Comparison of ENCODE assay signal across 8 cellular contexts in the genomic region with DNA sequence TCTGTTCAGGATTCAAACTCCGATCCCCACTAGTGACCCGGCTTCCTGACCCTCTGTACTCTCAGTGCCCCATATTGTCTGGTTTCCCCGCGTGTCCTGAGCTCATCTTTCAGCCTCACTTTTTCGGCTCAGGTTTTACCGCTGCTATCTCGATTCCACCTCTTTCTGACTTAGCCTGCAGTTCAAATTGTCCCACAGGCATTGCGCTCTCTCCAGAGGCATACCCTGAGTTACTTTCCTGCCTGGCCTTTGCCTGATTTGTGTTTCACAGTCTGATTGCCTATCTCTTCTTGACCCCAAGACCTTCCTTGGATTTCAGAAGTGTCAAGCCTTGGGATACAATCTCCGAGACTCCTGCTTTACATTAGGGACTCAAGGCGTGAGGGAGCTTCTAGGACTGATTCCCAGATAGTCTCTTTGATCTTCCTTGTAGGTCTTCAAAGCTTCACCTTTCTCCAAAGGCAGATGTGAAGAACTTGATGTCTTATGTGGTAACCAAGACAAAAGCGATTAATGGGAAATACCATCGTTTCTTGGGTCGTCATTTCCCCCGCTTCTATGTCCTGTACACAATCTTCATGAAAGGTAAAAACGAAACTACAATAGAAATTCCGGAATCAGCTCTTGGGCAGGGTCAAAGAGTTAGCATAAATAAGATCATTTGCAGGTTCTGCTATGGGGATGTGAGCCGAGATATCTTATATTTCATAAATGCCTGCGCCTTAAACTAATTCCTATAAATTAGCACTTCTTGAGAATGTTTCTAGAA. TPM values are rescaled to one million over a fixed set of nuclear protein-coding genes. Genes with fewer than 3 reads are reported as not detected.
DNase-seq lines count a peak whose midpoint lies in the region; ATAC-seq and TF ChIP-seq lines count a peak whose summit lies in the region.

No MANE protein-coding gene starts in this region.

- H3K27me3 Mint-ChIP-seq in Caco-2 (ENCODE audit: insufficient read depth, unreplicated experiment) (no peaks in the 10 kb centered on the region), mesothelial cell of epicardium (ENCODE audit: low read depth) (no peaks in the 10 kb centered on the region)
- H3K27me3 Mint-ChIP-seq in central memory CD8-positive, alpha-beta T cell, result no peaks in the 10 kb centered on the region

- H3K36me3 Mint-ChIP-seq in Caco-2 (ENCODE audit: insufficient read depth, unreplicated experiment), result peaks cover 16% of the 10 kb centered on the region
- peaks cover 27% of the 10 kb centered on the region for H3K36me3 Mint-ChIP-seq in central memory CD8-positive, alpha-beta T cell (ENCODE audit: insufficient read depth)
- peaks cover 9% of the 10 kb centered on the region for H3K36me3 Mint-ChIP-seq in mesothelial cell of epicardium

- peak in 1 of 2 experiments; percentile 24 for DNase-seq in Caco-2
- peak; percentile 38 for DNase-seq in NB4 (ENCODE audit: low read depth)
- DNase-seq in central memory CD8-positive, alpha-beta T cell (ENCODE audit: low spot score in 2 of 2), result no peak
- no peak for DNase-seq in mesothelial cell of epicardium (ENCODE audit: low spot score in 2 of 2, unreplicated experiment in 2 of 2)
- no peak for DNase-seq in HEK293T (ENCODE audit: extremely low spot score)

- peak; percentile 6 for ATAC-seq in central memory CD8-positive, alpha-beta T cell (replicated peaks; ENCODE audit: extremely low read depth, poor library complexity, severe bottlenecking)
- ATAC-seq in HG03097 (IDR thresholded peaks at IDR 0.05; ENCODE audit: low FRiP score, unreplicated experiment) (no peak), GM21423 (IDR thresholded peaks at IDR 0.05; ENCODE audit: unreplicated experiment) (no peak), HG03045 (IDR thresholded peaks at IDR 0.05; ENCODE audit: unreplicated experiment) (no peak)

- H3K27ac Mint-ChIP-seq in Caco-2 (ENCODE audit: unreplicated experiment), result peak overlapping the region; percentile 96
- peak overlapping the region; percentile 98 for H3K27ac Mint-ChIP-seq in central memory CD8-positive, alpha-beta T cell (ENCODE audit: low read depth)
- peak overlapping the region; percentile 95 for H3K27ac Mint-ChIP-seq in mesothelial cell of epicardium

- CTCF ChIA-PET in Caco-2 (lab: Charles Lee) (interaction anchor here (0.5 to 1.5 kb wide), 7 partner anchors 18 to 292 kb away, joined by 3 to 7 read pairs (median 4); a partner anchor contains a TSS), HEK293T (lab: Yijun Ruan, JAX) (interaction anchor here (0.7 kb wide), 1 partner anchor 378 kb away, joined by 3 read pairs; no protein-coding TSS in a partner anchor)

- H3K27me3 ChIP-seq in Caco-2 (replicated peaks; ENCODE audit: control insufficient read depth, insufficient read depth, low read length), result no peaks in the 10 kb centered on the region

- intact Hi-C loops in Caco-2 (cut with micrococcal nuclease; ENCODE audit: unreplicated experiment), result loop anchor here (1.0 to 2.0 kb wide), 5 partner anchors 22 to 190 kb away; a partner anchor contains a TSS

- H3K9me3 Mint-ChIP-seq in Caco-2 (ENCODE audit: unreplicated experiment), result no peaks in the 10 kb centered on the region
- no peaks in the 10 kb centered on the region for H3K9me3 Mint-ChIP-seq in central memory CD8-positive, alpha-beta T cell
- no peaks in the 10 kb centered on the region for H3K9me3 Mint-ChIP-seq in mesothelial cell of epicardium

- H3K36me3 ChIP-seq in Caco-2 (ENCODE audit: control insufficient read depth, insufficient read depth, low read length), result no peaks in the 10 kb centered on the region

- peak overlapping the region; percentile 64 for H3K4me3 ChIP-seq in Caco-2 (ENCODE audit: low read depth, low read length)
- peak overlapping the region; percentile 96 for H3K4me3 ChIP-seq in NB4 (ENCODE audit: low read depth, low read length)

- POLR2A ChIA-PET in Caco-2 (lab: Charles Lee) (interaction anchor here (0.6 to 1.8 kb wide), 6 partner anchors 15 to 221 kb away, joined by 4 to 16 read pairs (median 6); a partner anchor contains a TSS), HEK293T (lab: Yijun Ruan, JAX) (interaction anchor here (0.6 to 2.0 kb wide), 10 partner anchors 10 to 303 kb away, joined by 3 to 13 read pairs (median 4); a partner anchor contains a TSS)

- TF ChIP-seq CTCF in Caco-2 (IDR thresholded peaks at IDR 0.05; ENCODE audit: insufficient read depth in 1 of 2, low read depth in 1 of 2, low read length in 1 of 2, severe bottlenecking in 1 of 2, unreplicated experiment in 1 of 2) (no peak), NB4 (IDR thresholded peaks at IDR 0.05; ENCODE audit: low read depth, low read length) (no peak), mesothelial cell of epicardium (IDR thresholded peaks at IDR 0.05; ENCODE audit: unreplicated experiment) (no peak)

- TF ChIP-seq POLR2A in NB4 (IDR thresholded peaks at IDR 0.05; ENCODE audit: extremely low read depth, insufficient read length), result no peak

- no peaks in the 10 kb centered on the region for H3K4me1 ChIP-seq in Caco-2

- no peaks in the 10 kb centered on the region for H3K9me3 ChIP-seq in Caco-2

- H3K4me3 Mint-ChIP-seq in Caco-2 (ENCODE audit: unreplicated experiment) (peak overlapping the region; percentile 99), mesothelial cell of epicardium (peak overlapping the region; percentile 93)
- peak overlapping the region; percentile 98 for H3K4me3 Mint-ChIP-seq in central memory CD8-positive, alpha-beta T cell

- BruUV-seq in Caco-2 (replicated peaks; lab: Mats Ljungman, UMichigan), result TSS peak; percentile 68

- H3K4me1 Mint-ChIP-seq in Caco-2 (ENCODE audit: low read depth, unreplicated experiment), result no peaks in the 10 kb centered on the region
- peaks cover 26% of the 10 kb centered on the region for H3K4me1 Mint-ChIP-seq in central memory CD8-positive, alpha-beta T cell
- peaks cover 15% of the 10 kb centered on the region for H3K4me1 Mint-ChIP-seq in mesothelial cell of epicardium

TF ChIP-seq in HEK293T, 16 proteins besides CTCF, POLR2A, EP300 and RAD21:
- no peak for TF ChIP-seq HDGF (IDR thresholded peaks at IDR 0.05; ENCODE audit: borderline replicate concordance)

RNA-seq across cellular contexts. Expression of a gene that starts 0.7 kb away (rescaled TPM):
- total RNA-seq in Caco-2 (2022) (90.6 and 95.6 TPM in 2 replicates), mesothelial cell of epicardium (71.8 to 77.0 TPM (median 74.4 TPM) in 3 replicates)

RNA-seq across cellular contexts. Expression of a gene that starts 22.6 kb away (rescaled TPM):
- total RNA-seq in Caco-2 (2022) (97.2 and 115 TPM in 2 replicates), mesothelial cell of epicardium (112 to 123 TPM (median 117 TPM) in 3 replicates)

RNA-seq across cellular contexts. Expression of a gene that starts 34.6 kb away (rescaled TPM):
- total RNA-seq in Caco-2 (2022) (39.7 and 44.0 TPM in 2 replicates), mesothelial cell of epicardium (47.1 to 50.5 TPM (median 49.0 TPM) in 3 replicates)
